ENCODE assay signal across 1 cellular context in the genomic region with DNA sequence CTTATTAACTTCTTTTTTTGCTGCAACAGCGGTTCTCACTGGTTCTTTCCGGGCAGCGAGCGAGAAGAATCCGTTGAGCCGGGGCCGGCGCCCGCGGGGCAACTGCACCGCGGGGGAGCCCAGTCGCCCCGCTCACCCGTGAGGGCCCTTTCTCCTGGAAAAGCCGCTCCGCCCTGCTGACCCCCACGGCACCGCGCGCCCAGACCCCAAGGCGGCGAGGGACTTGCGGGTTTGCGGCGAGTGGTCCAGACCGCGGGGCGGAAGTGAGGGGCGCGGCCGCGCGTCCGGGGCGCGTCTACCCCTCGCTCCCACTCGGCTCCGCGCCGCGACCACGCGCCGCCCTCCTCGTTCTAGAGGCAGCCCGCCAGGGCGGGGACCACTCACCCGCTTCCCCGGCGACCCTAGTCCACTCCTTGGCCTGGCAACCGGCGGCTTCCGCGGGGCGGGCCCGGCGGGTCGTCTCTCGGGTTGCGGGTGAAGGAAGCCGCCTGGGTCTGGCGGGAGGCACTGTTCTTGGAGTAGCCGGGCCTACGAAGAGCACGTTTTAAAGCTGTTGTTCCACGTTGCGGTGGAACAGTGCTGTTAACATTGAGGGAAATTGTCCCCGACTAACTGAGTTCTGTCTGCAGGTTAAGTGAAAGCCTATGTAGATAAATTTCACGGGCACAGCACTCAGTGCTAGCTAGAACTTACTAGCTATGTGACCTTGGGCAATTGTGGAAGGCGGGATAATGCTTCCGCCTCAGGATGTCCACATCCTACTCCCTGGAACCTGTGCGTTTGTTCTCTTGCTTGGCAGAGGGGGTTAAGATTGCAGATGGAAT.
TF ChIP-seq lines count a peak whose summit lies in the region.

TSS of gene NEK3 (minus strand) at position 439 of the 824 bp plus-strand sequence. CDS start 3,406 bp downstream, outside the sequence.

TF ChIP-seq in H1, 55 proteins besides CTCF, POLR2A, EP300 and RAD21 (continued from another document):
- TF ChIP-seq EGR1 (IDR thresholded peaks at IDR 0.05; ENCODE audit: borderline replicate concordance, low read depth, low read length) (no peak), TBP (IDR thresholded peaks at IDR 0.05; ENCODE audit: low read depth, low read length) (no peak), BACH1 (IDR thresholded peaks at IDR 0.05; ENCODE audit: low read length) (peak; percentile 54), TAF1 (IDR thresholded peaks at IDR 0.05; ENCODE audit: low read depth, low read length) (peak; percentile 59), ASH2L (IDR thresholded peaks at IDR 0.05; ENCODE audit: low read length) (peak; percentile 84), RXRA (IDR thresholded peaks at IDR 0.05; ENCODE audit: insufficient read depth, low read depth, low read length) (no peak), SP4 (IDR thresholded peaks at IDR 0.05; ENCODE audit: low read length) (no peak), BCL11A (IDR thresholded peaks at IDR 0.05; ENCODE audit: low read depth in 2 of 2, low read length in 2 of 2) (no peak), KDM4A (IDR thresholded peaks at IDR 0.05; ENCODE audit: low read depth, low read length, severe bottlenecking) (peak; percentile 98), NANOG (IDR thresholded peaks at IDR 0.05; ENCODE audit: insufficient read depth, low read depth, low read length, poor library complexity, severe bottlenecking) (no peak), MAX (IDR thresholded peaks at IDR 0.05) (peak; percentile 99), ATF2 (IDR thresholded peaks at IDR 0.05; ENCODE audit: low read length) (no peak), KDM5A (IDR thresholded peaks at IDR 0.05; ENCODE audit: low read length) (no peak), POU5F1 (IDR thresholded peaks at IDR 0.05; ENCODE audit: low read depth, low read length) (no peak)
- TF ChIP-seq, protein P1, sequence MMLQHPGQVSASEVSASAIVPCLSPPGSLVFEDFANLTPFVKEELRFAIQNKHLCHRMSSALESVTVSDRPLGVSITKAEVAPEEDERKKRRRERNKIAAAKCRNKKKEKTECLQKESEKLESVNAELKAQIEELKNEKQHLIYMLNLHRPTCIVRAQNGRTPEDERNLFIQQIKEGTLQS (IDR thresholded peaks at IDR 0.05; ENCODE audit: insufficient read depth, low read depth, low read length) = no peak
